Comparison of ENCODE assay signal across 14 cellular contexts in the genomic region with DNA sequence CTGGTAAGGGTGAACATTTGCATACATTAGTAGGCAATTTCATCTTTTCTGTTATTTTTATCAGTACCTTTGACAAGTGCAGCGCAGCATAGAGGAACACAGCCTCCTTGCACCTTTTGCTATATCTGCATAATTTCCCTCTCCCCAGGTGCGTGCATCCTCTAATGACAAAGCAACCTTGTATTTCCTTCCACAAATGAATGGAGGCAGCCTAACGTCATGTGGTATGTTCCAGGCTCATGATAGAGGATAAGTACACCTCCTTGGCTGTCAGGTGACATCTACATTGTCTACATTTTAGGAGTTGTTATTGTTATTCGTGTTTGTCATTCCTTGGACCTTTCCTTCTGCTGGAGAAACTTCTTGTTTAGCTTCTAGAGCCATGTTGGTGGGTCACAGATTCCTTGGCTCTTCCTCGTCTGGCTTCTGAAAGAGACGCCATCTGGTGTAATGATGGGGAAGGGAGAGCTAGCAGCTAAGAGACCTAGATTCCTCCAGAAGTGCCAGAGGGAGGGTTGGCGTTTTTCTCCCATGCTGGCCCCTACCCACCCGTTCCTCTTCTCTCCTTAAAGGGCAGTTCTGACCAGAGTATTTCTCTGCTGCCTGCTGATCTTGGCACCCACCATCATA. TPM values are rescaled to one million over a fixed set of nuclear protein-coding genes. Genes with fewer than 3 reads are reported as not detected.
DNase-seq lines count a peak whose midpoint lies in the region; ATAC-seq and TF ChIP-seq lines count a peak whose summit lies in the region.
"Had no signal": no experiment of that assay in that cellular context is flagged by ENCODE, and none has a peak within 500 bp of the region (broad histone marks: within the 10 kb centered on the region; RNA-seq: fewer than 3 reads in every experiment).

No MANE protein-coding gene starts in this region.

- H3K27me3 Mint-ChIP-seq in activated T-helper 1 cell treated with anti-CD3 and anti-CD28 coated beads, Interleukin-12 subunit alpha, Interleukin-12 subunit beta, Interleukin-2, Interleukin-4 antibody, amounts not matched to agents 30 ng/mL and 10 ng/mL and 1 ng/mL, durations not matched to agents 14 hours and 24 hours and 36 hours (ENCODE audit: insufficient read depth), result no peaks in the 10 kb centered on the region
- peaks cover 0 to 9% (median under 1%) of the 10 kb centered on the region in 3 donors for H3K27me3 Mint-ChIP-seq in immature natural killer cell (ENCODE audit: low read depth in 3 of 3)

- ATAC-seq in upper lobe of right lung (no peak), GM21723 (IDR thresholded peaks at IDR 0.05; ENCODE audit: unreplicated experiment) (no peak)

- peak overlapping the region; percentile 50 for H3K27ac Mint-ChIP-seq in activated T-helper 1 cell treated with anti-CD3 and anti-CD28 coated beads, Interleukin-12 subunit alpha, Interleukin-12 subunit beta, Interleukin-2, Interleukin-4 antibody, amounts not matched to agents 30 ng/mL and 10 ng/mL and 1 ng/mL, durations not matched to agents 14 hours and 24 hours and 36 hours
- peak overlapping the region; percentile 64 to 87 (median 72) for H3K27ac Mint-ChIP-seq in immature natural killer cell

- H3K27me3 ChIP-seq in left ventricle myocardium inferior (ENCODE audit: low read depth) (no peaks in the 10 kb centered on the region), upper lobe of right lung (no peaks in the 10 kb centered on the region)
- H3K27me3 ChIP-seq: neutrophil had no signal

- H3K27ac ChIP-seq in left ventricle myocardium inferior (replicated peaks), result peak overlapping the region; percentile 78
- peak overlapping the region; percentile 47 for H3K27ac ChIP-seq in upper lobe of right lung
- H3K27ac ChIP-seq in coronary artery, result peak overlapping the region in 1 of 2 donors; percentile 60
- H3K27ac ChIP-seq: neutrophil had no signal

- no peaks in the 10 kb centered on the region for H3K9me3 Mint-ChIP-seq in activated T-helper 1 cell treated with anti-CD3 and anti-CD28 coated beads, Interleukin-12 subunit alpha, Interleukin-12 subunit beta, Interleukin-2, Interleukin-4 antibody, amounts not matched to agents 30 ng/mL and 10 ng/mL and 1 ng/mL, durations not matched to agents 14 hours and 24 hours and 36 hours
- H3K9me3 Mint-ChIP-seq in immature natural killer cell, result no peaks in the 10 kb centered on the region

- intact Hi-C loops in left ventricle myocardium inferior (cut with micrococcal nuclease) (no loop called here), cardiac septum (cut with DNase I) (no loop called here), upper lobe of right lung (cut with DNase I) (loop anchor here (10.0 kb wide), 1 partner anchor 117 kb away; no protein-coding TSS in a partner anchor)
- intact Hi-C loops in activated T-helper 1 cell treated with anti-CD3 and anti-CD28 coated beads, Interleukin-12 subunit alpha, Interleukin-12 subunit beta, Interleukin-2, Interleukin-4 antibody, amounts not matched to agents 30 ng/mL and 10 ng/mL and 1 ng/mL, durations not matched to agents 14 hours and 24 hours and 36 hours (cut with micrococcal nuclease), result no loop called here

- H3K9me3 ChIP-seq in left ventricle myocardium inferior (replicated peaks) (no peaks in the 10 kb centered on the region), upper lobe of right lung (no peaks in the 10 kb centered on the region)
- H3K9me3 ChIP-seq: neutrophil had no signal

- TF ChIP-seq CTCF in left ventricle myocardium inferior (IDR thresholded peaks at IDR 0.05; ENCODE audit: borderline replicate concordance) (no peak), upper lobe of right lung (IDR thresholded peaks at IDR 0.05) (no peak), coronary artery (IDR thresholded peaks at IDR 0.05) (no peak)

- peak overlapping the region; percentile 25 for H3K4me3 Mint-ChIP-seq in activated T-helper 1 cell treated with anti-CD3 and anti-CD28 coated beads, Interleukin-12 subunit alpha, Interleukin-12 subunit beta, Interleukin-2, Interleukin-4 antibody, amounts not matched to agents 30 ng/mL and 10 ng/mL and 1 ng/mL, durations not matched to agents 14 hours and 24 hours and 36 hours
- peak overlapping the region in 4 of 5 donors; percentile 14 to 50 (median 40) for H3K4me3 Mint-ChIP-seq in immature natural killer cell

- H3K36me3 ChIP-seq in left ventricle myocardium inferior (peaks cover 10% of the 10 kb centered on the region), upper lobe of right lung (peaks cover 13% of the 10 kb centered on the region)

- H3K4me1 ChIP-seq in left ventricle myocardium inferior (peaks cover 52% of the 10 kb centered on the region), upper lobe of right lung (peaks cover 48% of the 10 kb centered on the region)

- peaks cover 64% of the 10 kb centered on the region for H3K36me3 Mint-ChIP-seq in activated T-helper 1 cell treated with anti-CD3 and anti-CD28 coated beads, Interleukin-12 subunit alpha, Interleukin-12 subunit beta, Interleukin-2, Interleukin-4 antibody, amounts not matched to agents 30 ng/mL and 10 ng/mL and 1 ng/mL, durations not matched to agents 14 hours and 24 hours and 36 hours (ENCODE audit: low read depth)
- H3K36me3 Mint-ChIP-seq in immature natural killer cell, result peaks cover 15 to 63% (median 52%) of the 10 kb centered on the region in 3 donors

- H3K4me3 ChIP-seq in left ventricle myocardium inferior (peak overlapping the region; percentile 20), upper lobe of right lung (no peak overlapping the region), coronary artery (no peak overlapping the region)

- DNase-seq in left ventricle myocardium inferior (no peak), cardiac septum (ENCODE audit: low spot score) (no peak), immature natural killer cell (no peak), upper lobe of right lung (no peak), coronary artery (ENCODE audit: low spot score) (no peak), GM19240 (ENCODE audit: insufficient read length, low spot score) (no peak)
- DNase-seq in activated T-helper 1 cell treated with anti-CD3 and anti-CD28 coated beads, Interleukin-12 subunit alpha, Interleukin-12 subunit beta, Interleukin-2, Interleukin-4 antibody, amounts not matched to agents 30 ng/mL and 10 ng/mL and 1 ng/mL, durations not matched to agents 14 hours and 24 hours and 36 hours (ENCODE audit: low spot score), result no peak
- DNase-seq: activated CD8-positive, alpha-beta memory T cell treated with anti-CD3 and anti-CD28 coated beads, Interleukin-2, amount 50 U/mL, for 48 hours; cortex of kidney; MM.1S had no signal

- peaks cover 92% of the 10 kb centered on the region for H3K4me1 Mint-ChIP-seq in activated T-helper 1 cell treated with anti-CD3 and anti-CD28 coated beads, Interleukin-12 subunit alpha, Interleukin-12 subunit beta, Interleukin-2, Interleukin-4 antibody, amounts not matched to agents 30 ng/mL and 10 ng/mL and 1 ng/mL, durations not matched to agents 14 hours and 24 hours and 36 hours (ENCODE audit: low read depth)
- peaks cover 91 to 99% of the 10 kb centered on the region in 2 donors for H3K4me1 Mint-ChIP-seq in immature natural killer cell

RNA-seq across cellular contexts. Expression of a gene that starts 37.0 kb away (rescaled TPM):
- total RNA-seq in left ventricle myocardium inferior (39.7 TPM), cardiac septum (46.3 TPM), upper lobe of right lung (206 TPM)
- 290 and 309 TPM in 2 replicates for total RNA-seq in activated T-helper 1 cell treated with anti-CD3 and anti-CD28 coated beads, Interleukin-12 subunit alpha, Interleukin-12 subunit beta, Interleukin-2, Interleukin-4 antibody, amounts not matched to agents 30 ng/mL and 10 ng/mL and 1 ng/mL, durations not matched to agents 14 hours and 24 hours and 36 hours
- polyA plus RNA-seq in immature natural killer cell, result 100 to 1,000 TPM in 1 of 3 donors, 10 to 100 TPM in 2; 56.8 to 135 (median 76.3) TPM

RNA-seq across cellular contexts. Expression of a gene that starts 57.2 kb away (rescaled TPM):
- total RNA-seq in left ventricle myocardium inferior, result not detected
- total RNA-seq in cardiac septum, result not detected
- total RNA-seq in activated T-helper 1 cell treated with anti-CD3 and anti-CD28 coated beads, Interleukin-12 subunit alpha, Interleukin-12 subunit beta, Interleukin-2, Interleukin-4 antibody, amounts not matched to agents 30 ng/mL and 10 ng/mL and 1 ng/mL, durations not matched to agents 14 hours and 24 hours and 36 hours, result 0.31 and 1.1 TPM in 2 replicates
- 10 to 100 TPM in 2 of 3 donors, 1 to 10 TPM in 1; 7.8 to 21.7 (median 12.1) TPM for polyA plus RNA-seq in immature natural killer cell
- 1.7 TPM for total RNA-seq in upper lobe of right lung
- total RNA-seq: T-helper 1 cell treated with Interleukin-12 subunit alpha and Interleukin-12 subunit beta and Interleukin-4 antibody, amounts not matched to agents 30 ng/mL and 1 ng/mL, for 36 hours had no signal
- polyA plus RNA-seq: BJ had no signal
